Comparison of ENCODE assay signal across 27 cellular contexts in genomic region chr2:160941290-160941846, GRCh38.
DNase-seq lines count a peak whose midpoint lies in the region; ATAC-seq and TF ChIP-seq lines count a peak whose summit lies in the region.
"Had no signal": no experiment of that assay in that cellular context is flagged by ENCODE, and none has a peak within 500 bp of the region (broad histone marks: within the 10 kb centered on the region; RNA-seq: fewer than 3 reads in every experiment).

No MANE protein-coding gene starts in this region.

- H3K9me3 Mint-ChIP-seq in activated T-cell treated with anti-CD3 and anti-CD28 coated beads, Interleukin-2, amount 50 U/mL, for 72 hours, result peaks cover 4 to 5% of the 10 kb centered on the region in 2 donors
- H3K9me3 Mint-ChIP-seq in activated T-cell treated with anti-CD3 and anti-CD28 coated beads, Interleukin-2, amount 50 U/mL, for 4 hours, result no peaks in the 10 kb centered on the region
- H3K9me3 Mint-ChIP-seq in effector memory CD8-positive, alpha-beta T cell, result no peaks in the 10 kb centered on the region
- H3K9me3 Mint-ChIP-seq: CD8-positive, alpha-beta T cell; HFFc6; naive thymus-derived CD8-positive, alpha-beta T cell; stimulated activated effector memory CD8-positive, alpha-beta T cell treated with anti-CD3 and anti-CD28 coated beads, Interleukin-12 subunit alpha, Interleukin-12 subunit beta, amount 100 ng/mL, for 72 hours had no signal

- H3K4me2 ChIP-seq in SK-N-SH, result no peak overlapping the region
- H3K4me2 ChIP-seq in parathyroid adenoma (ENCODE audit: low read length), result peak overlapping the region; percentile 21

- no peak for TF ChIP-seq RAD21 in SK-N-SH (IDR thresholded peaks at IDR 0.05; ENCODE audit: low read length)

- H3K79me2 ChIP-seq in SK-N-SH (ENCODE audit: insufficient read depth) (no peaks in the 10 kb centered on the region), parathyroid adenoma (no peaks in the 10 kb centered on the region)

- H3K9me3 ChIP-seq in SK-N-SH (no peaks in the 10 kb centered on the region), parathyroid adenoma (ENCODE audit: control insufficient read depth, low read length) (no peaks in the 10 kb centered on the region)
- H3K9me3 ChIP-seq: esophagus muscularis mucosa, ovary, upper lobe of right lung had no signal

- H4K20me1 ChIP-seq in SK-N-SH (ENCODE audit: insufficient read depth), result no peaks in the 10 kb centered on the region

- H3K27ac ChIP-seq in SK-N-SH (ENCODE audit: low read depth in 2 of 2, low read length in 1 of 2) (no peak overlapping the region), parathyroid adenoma (peak overlapping the region; percentile 55)
- H3K27ac ChIP-seq: esophagus muscularis mucosa, GM23248, ovary, upper lobe of right lung had no signal

- peaks cover 27% of the 10 kb centered on the region for H3K4me1 Mint-ChIP-seq in activated T-cell treated with anti-CD3 and anti-CD28 coated beads, Interleukin-2, amount 50 U/mL, for 72 hours (ENCODE audit: low read depth)
- H3K4me1 Mint-ChIP-seq in activated T-cell treated with anti-CD3 and anti-CD28 coated beads, Interleukin-2, amount 50 U/mL, for 4 hours (ENCODE audit: low read depth), result peaks cover 26% of the 10 kb centered on the region
- peaks cover 6 to 9% of the 10 kb centered on the region in 2 donors for H3K4me1 Mint-ChIP-seq in effector memory CD8-positive, alpha-beta T cell (ENCODE audit: low read depth in 2 of 2)

- peak in 1 of 2 experiments; percentile 56; a peak in 1 of 4 replicates for TF ChIP-seq EP300 in SK-N-SH (IDR thresholded peaks at IDR 0.05; ENCODE audit: borderline replicate concordance in 1 of 2, low read depth in 1 of 2, low read length in 1 of 2)

- peaks cover 0 to 3% of the 10 kb centered on the region in 2 donors for H3K36me3 Mint-ChIP-seq in activated T-cell treated with anti-CD3 and anti-CD28 coated beads, Interleukin-2, amount 50 U/mL, for 72 hours (ENCODE audit: insufficient read depth in 2 of 2)
- H3K36me3 Mint-ChIP-seq in activated T-cell treated with anti-CD3 and anti-CD28 coated beads, Interleukin-2, amount 50 U/mL, for 4 hours (ENCODE audit: insufficient read depth), result no peaks in the 10 kb centered on the region
- H3K36me3 Mint-ChIP-seq in effector memory CD8-positive, alpha-beta T cell (ENCODE audit: insufficient read depth), result no peaks in the 10 kb centered on the region
- H3K36me3 Mint-ChIP-seq: CD8-positive, alpha-beta T cell; mesothelial cell of epicardium; naive thymus-derived CD8-positive, alpha-beta T cell; stimulated activated effector memory CD8-positive, alpha-beta T cell treated with anti-CD3 and anti-CD28 coated beads, Interleukin-12 subunit alpha, Interleukin-12 subunit beta, amount 100 ng/mL, for 72 hours had no signal

- H3K4me3 ChIP-seq in SK-N-SH (ENCODE audit: low read depth in 2 of 2, low read length in 1 of 2) (no peak overlapping the region), parathyroid adenoma (ENCODE audit: low read depth, low read length) (no peak overlapping the region)
- H3K4me3 ChIP-seq: esophagus muscularis mucosa, GM23248, ovary, upper lobe of right lung had no signal

- H3K9me2 ChIP-seq in SK-N-SH, result no peaks in the 10 kb centered on the region

- no peaks in the 10 kb centered on the region for H3K27me3 ChIP-seq in SK-N-SH (ENCODE audit: insufficient read depth)
- no peaks in the 10 kb centered on the region for H3K27me3 ChIP-seq in parathyroid adenoma (ENCODE audit: control insufficient read depth, insufficient read depth, low read length)
- H3K27me3 ChIP-seq: esophagus muscularis mucosa, ovary, upper lobe of right lung had no signal

- POLR2A ChIA-PET in SK-N-SH (lab: Yijun Ruan, JAX), result no interaction called here

- 21% methylated on average over 1 of the region's 1 CpG for WGBS in SK-N-SH (ENCODE audit: low lambda C conversion rate)

- H3K27me3 Mint-ChIP-seq in activated T-cell treated with anti-CD3 and anti-CD28 coated beads, Interleukin-2, amount 50 U/mL, for 72 hours (ENCODE audit: low read depth), result no peaks in the 10 kb centered on the region
- H3K27me3 Mint-ChIP-seq in activated T-cell treated with anti-CD3 and anti-CD28 coated beads, Interleukin-2, amount 50 U/mL, for 4 hours (ENCODE audit: low read depth), result no peaks in the 10 kb centered on the region
- peaks cover 8 to 31% of the 10 kb centered on the region in 2 donors for H3K27me3 Mint-ChIP-seq in effector memory CD8-positive, alpha-beta T cell
- H3K27me3 Mint-ChIP-seq: naive thymus-derived CD8-positive, alpha-beta T cell had no signal

- no peak for TF ChIP-seq CTCF in SK-N-SH (IDR thresholded peaks at IDR 0.05)
- TF ChIP-seq CTCF in parathyroid adenoma (IDR thresholded peaks at IDR 0.05), result no peak

- DNase-seq in activated T-cell treated with anti-CD3 and anti-CD28 coated beads, Interleukin-2, amount 50 U/mL, for 72 hours, result no peak
- DNase-seq in activated T-cell treated with anti-CD3 and anti-CD28 coated beads, Interleukin-2, amount 50 U/mL, for 4 hours, result no peak
- DNase-seq in SK-N-SH (peak; percentile 11), erythroblast (lab: John Stamatoyannopoulos, UW) (no peak), GF-D8 (lab: John Stamatoyannopoulos, UW) (no peak)
- DNase-seq in effector memory CD8-positive, alpha-beta T cell, result no peak
- DNase-seq: 8988T; activated CD4-positive, alpha-beta T cell treated with anti-CD3 and anti-CD28 coated beads for 1 hour; activated naive CD4-positive, alpha-beta T cell treated with Interleukin-2 at 50 U/mL for 16 hours; amniotic stem cell; CD8-positive, alpha-beta T cell; HFFc6; hippocampal formation; naive thymus-derived CD8-positive, alpha-beta T cell; NCI-H1105 treated with DMSO at 0.1 percent for 48 hours; NCI-H2029 treated with DMSO at 0.1 percent for 48 hours; NCI-H774; upper lobe of right lung had no signal

- CTCF ChIA-PET in SK-N-SH (lab: Yijun Ruan, JAX), result interaction anchor here (1.1 to 1.6 kb wide), 3 partner anchors 20 to 617 kb away, joined by 3 to 5 read pairs (median 4); no protein-coding TSS in a partner anchor

- no peaks in the 10 kb centered on the region for H3F3A ChIP-seq in SK-N-SH (replicated peaks; ENCODE audit: insufficient read depth)

- H3K4me3 Mint-ChIP-seq in activated T-cell treated with anti-CD3 and anti-CD28 coated beads, Interleukin-2, amount 50 U/mL, for 72 hours, result peak overlapping the region; percentile 22 to 46
- no peak overlapping the region for H3K4me3 Mint-ChIP-seq in activated T-cell treated with anti-CD3 and anti-CD28 coated beads, Interleukin-2, amount 50 U/mL, for 4 hours
- no peak overlapping the region for H3K4me3 Mint-ChIP-seq in effector memory CD8-positive, alpha-beta T cell
- H3K4me3 Mint-ChIP-seq: CD8-positive, alpha-beta T cell; HFFc6; mesothelial cell of epicardium; naive thymus-derived CD8-positive, alpha-beta T cell; stimulated activated effector memory CD8-positive, alpha-beta T cell treated with anti-CD3 and anti-CD28 coated beads, Interleukin-12 subunit alpha, Interleukin-12 subunit beta, amount 100 ng/mL, for 72 hours had no signal

- H3K4me1 ChIP-seq in SK-N-SH (ENCODE audit: control insufficient read depth in 1 of 2, insufficient read depth in 2 of 2, low read depth in 1 of 2, low read length in 1 of 2), result peaks cover 0 to 11% of the 10 kb centered on the region in 2 experiments; a peak in 2 of 4 replicates
- H3K4me1 ChIP-seq in parathyroid adenoma, result peaks cover 27% of the 10 kb centered on the region

- no peak for ATAC-seq in activated T-cell treated with anti-CD3 and anti-CD28 coated beads, Interleukin-2, amount 50 U/mL, for 72 hours (replicated peaks in 1 of 2)
- no peak for ATAC-seq in activated T-cell treated with anti-CD3 and anti-CD28 coated beads, Interleukin-2, amount 50 U/mL, for 4 hours
- ATAC-seq in HG02852 (IDR thresholded peaks at IDR 0.05; ENCODE audit: unreplicated experiment), result peak; percentile 22
- ATAC-seq in effector memory CD8-positive, alpha-beta T cell (replicated peaks), result no peak
- ATAC-seq: HepG2, left lobe of liver had no signal

- no peaks in the 10 kb centered on the region for H3K36me3 ChIP-seq in SK-N-SH (replicated peaks in 1 of 2; ENCODE audit: control insufficient read depth in 1 of 2, insufficient read depth in 2 of 2, low read length in 1 of 2)
- no peaks in the 10 kb centered on the region for H3K36me3 ChIP-seq in parathyroid adenoma (ENCODE audit: control insufficient read depth, insufficient read depth, low read length)
- H3K36me3 ChIP-seq: esophagus muscularis mucosa, ovary, upper lobe of right lung had no signal

- no peak for TF ChIP-seq POLR2A in erythroblast (IDR thresholded peaks at IDR 0.05; ENCODE audit: low read length)

- H2AFZ ChIP-seq in SK-N-SH (ENCODE audit: low read depth) (no peak overlapping the region), parathyroid adenoma (peak overlapping the region; percentile 63)
- H2AFZ ChIP-seq: GM23248 had no signal

- H3K9ac ChIP-seq in SK-N-SH, result no peak overlapping the region
- no peak overlapping the region for H3K9ac ChIP-seq in parathyroid adenoma
- H3K9ac ChIP-seq: GM23248 had no signal

- peak overlapping the region; percentile 71 for H3K27ac Mint-ChIP-seq in activated T-cell treated with anti-CD3 and anti-CD28 coated beads, Interleukin-2, amount 50 U/mL, for 72 hours
- H3K27ac Mint-ChIP-seq in effector memory CD8-positive, alpha-beta T cell, result no peak overlapping the region
- H3K27ac Mint-ChIP-seq: CD8-positive, alpha-beta T cell; HFFc6; mesothelial cell of epicardium; stimulated activated effector memory CD8-positive, alpha-beta T cell treated with anti-CD3 and anti-CD28 coated beads, Interleukin-12 subunit alpha, Interleukin-12 subunit beta, amount 100 ng/mL, for 72 hours had no signal

TF ChIP-seq in SK-N-SH, 30 proteins besides CTCF, POLR2A, EP300 and RAD21 (continues in another document):
- TF ChIP-seq PBX3 (IDR thresholded peaks at IDR 0.05) (no peak), RFX5 (IDR thresholded peaks at IDR 0.05; ENCODE audit: low read length) (no peak), SIN3A (IDR thresholded peaks at IDR 0.05; ENCODE audit: borderline replicate concordance, low read depth, low read length) (no peak)
- TF ChIP-seq, protein P1, sequence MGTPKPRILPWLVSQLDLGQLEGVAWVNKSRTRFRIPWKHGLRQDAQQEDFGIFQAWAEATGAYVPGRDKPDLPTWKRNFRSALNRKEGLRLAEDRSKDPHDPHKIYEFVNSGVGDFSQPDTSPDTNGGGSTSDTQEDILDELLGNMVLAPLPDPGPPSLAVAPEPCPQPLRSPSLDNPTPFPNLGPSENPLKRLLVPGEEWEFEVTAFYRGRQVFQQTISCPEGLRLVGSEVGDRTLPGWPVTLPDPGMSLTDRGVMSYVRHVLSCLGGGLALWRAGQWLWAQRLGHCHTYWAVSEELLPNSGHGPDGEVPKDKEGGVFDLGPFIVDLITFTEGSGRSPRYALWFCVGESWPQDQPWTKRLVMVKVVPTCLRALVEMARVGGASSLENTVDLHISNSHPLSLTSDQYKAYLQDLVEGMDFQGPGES (IDR thresholded peaks at IDR 0.05; ENCODE audit: low read depth, low read length), result no peak

Comparison
In these comparisons a context has a peak if more than half of its experiments do, and no peak if none do; other contexts are left out.
1. H3K4me3 Mint-ChIP-seq: peak in activated T-cell treated with anti-CD3 and anti-CD28 coated beads, Interleukin-2, amount 50 U/mL, for 72 hours (2 of 2); none in activated T-cell treated with anti-CD3 and anti-CD28 coated beads, Interleukin-2, amount 50 U/mL, for 4 hours (single experiment) and effector memory CD8-positive, alpha-beta T cell (0 of 2).